14 cellular contexts compared by ENCODE assay signal in the genomic region with DNA sequence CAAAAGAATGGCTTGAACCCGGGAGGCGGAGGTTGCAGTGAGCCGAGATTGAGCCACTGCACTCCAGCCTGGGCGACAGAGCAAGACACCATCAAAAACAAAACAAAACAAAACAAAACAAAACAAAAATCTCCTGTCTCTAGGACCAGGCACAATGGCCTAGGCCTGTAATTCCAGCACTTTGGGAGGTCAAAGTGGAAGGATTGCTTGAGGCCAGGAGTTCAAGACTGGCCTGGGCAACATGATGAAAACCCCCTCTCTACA. TPM values are rescaled to one million over a fixed set of nuclear protein-coding genes. Genes with fewer than 3 reads are reported as not detected.
"Had no signal": no experiment of that assay in that cellular context is flagged by ENCODE, and none has a peak within 500 bp of the region (broad histone marks: within the 10 kb centered on the region; RNA-seq: fewer than 3 reads in every experiment).

No MANE protein-coding gene starts in this region.

RNA-seq across cellular contexts. Expression of gene ZDHHC19, which starts 27.1 kb away (rescaled TPM):
- total RNA-seq: esophagus mucosa; fibroblast of lung; frontal cortex; glomerular endothelial cell; heart left ventricle; kidney epithelial cell; left colon; left ventricle myocardium superior; naive thymus-derived CD8-positive, alpha-beta T cell; neural crest cell; osteocyte; pulmonary artery endothelial cell; sciatic nerve; skeletal muscle tissue had no signal
- polyA plus RNA-seq: fibroblast of lung had no signal

RNA-seq across cellular contexts. Expression of gene SLC51A, which starts 32.2 kb away (rescaled TPM):
- total RNA-seq: esophagus mucosa; fibroblast of lung; frontal cortex; glomerular endothelial cell; kidney epithelial cell; left ventricle myocardium superior; naive thymus-derived CD8-positive, alpha-beta T cell; neural crest cell; osteocyte; pulmonary artery endothelial cell had no signal
- polyA plus RNA-seq: fibroblast of lung had no signal
